ENCODE assay signal across 1 cellular context in genomic region chr16:89507834-89508590, GRCh38.
TF ChIP-seq lines count a peak whose summit lies in the region.

Gene SPG7 (plus strand): TSS chr16:89508403. CDS start chr16:89508418, 15 bp downstream.

TF ChIP-seq in HepG2, 621 proteins besides CTCF, POLR2A, EP300 and RAD21 (continued from another document and continues in another):
- TF ChIP-seq, protein P1, sequence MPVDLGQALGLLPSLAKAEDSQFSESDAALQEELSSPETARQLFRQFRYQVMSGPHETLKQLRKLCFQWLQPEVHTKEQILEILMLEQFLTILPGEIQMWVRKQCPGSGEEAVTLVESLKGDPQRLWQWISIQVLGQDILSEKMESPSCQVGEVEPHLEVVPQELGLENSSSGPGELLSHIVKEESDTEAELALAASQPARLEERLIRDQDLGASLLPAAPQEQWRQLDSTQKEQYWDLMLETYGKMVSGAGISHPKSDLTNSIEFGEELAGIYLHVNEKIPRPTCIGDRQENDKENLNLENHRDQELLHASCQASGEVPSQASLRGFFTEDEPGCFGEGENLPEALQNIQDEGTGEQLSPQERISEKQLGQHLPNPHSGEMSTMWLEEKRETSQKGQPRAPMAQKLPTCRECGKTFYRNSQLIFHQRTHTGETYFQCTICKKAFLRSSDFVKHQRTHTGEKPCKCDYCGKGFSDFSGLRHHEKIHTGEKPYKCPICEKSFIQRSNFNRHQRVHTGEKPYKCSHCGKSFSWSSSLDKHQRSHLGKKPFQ (CRISPR knock-in tag; IDR thresholded peaks at IDR 0.05; ENCODE audit: insufficient replicate concordance) = peak; percentile 49
- TF ChIP-seq PATZ1 (CRISPR knock-in tag; IDR thresholded peaks at IDR 0.05) (peak; percentile 73; the same call in 1 of the 2 replicates), LRRFIP1 (CRISPR knock-in tag; conservative IDR thresholded peaks at IDR 0.05) (no peak), TFDP1 (CRISPR knock-in tag; IDR thresholded peaks at IDR 0.05; ENCODE audit: borderline replicate concordance) (peak; percentile 88), CREM (IDR thresholded peaks at IDR 0.05) (no peak), CREM (CRISPR knock-in tag; IDR thresholded peaks at IDR 0.05) (no peak), JUND (CRISPR knock-in tag; IDR thresholded peaks at IDR 0.05) (peak; percentile 46; the same call in 1 of the 2 replicates), ZBED4 (CRISPR knock-in tag; IDR thresholded peaks at IDR 0.05; ENCODE audit: borderline replicate concordance) (peak; percentile 48; the same call in 1 of the 2 replicates), DMAP1 (CRISPR knock-in tag; IDR thresholded peaks at IDR 0.05) (peak; percentile 97), ZNF546 (CRISPR knock-in tag; conservative IDR thresholded peaks at IDR 0.05) (peak; percentile 97), ZNF382 (CRISPR knock-in tag; IDR thresholded peaks at IDR 0.05; ENCODE audit: borderline replicate concordance) (no peak), ELF4 (CRISPR knock-in tag; IDR thresholded peaks at IDR 0.05; ENCODE audit: borderline replicate concordance) (0 out of 2 replicates have a peak, but pooled peaks have one; percentile 73), TEAD3 (CRISPR knock-in tag; optimal IDR thresholded peaks at IDR 0.05; ENCODE audit: borderline replicate concordance) (no peak), ZNF431 (CRISPR knock-in tag; IDR thresholded peaks at IDR 0.05; ENCODE audit: borderline replicate concordance, low read depth) (peak; percentile 79; the same call in 1 of the 2 replicates), CEBPG (CRISPR knock-in tag; IDR thresholded peaks at IDR 0.05) (peak; percentile 2; the same call in 1 of the 2 replicates), NR2C2 (CRISPR knock-in tag; IDR thresholded peaks at IDR 0.05; ENCODE audit: borderline replicate concordance) (peak; percentile 68; the same call in 1 of the 2 replicates), PCBP1 (IDR thresholded peaks at IDR 0.05; ENCODE audit: borderline replicate concordance, low read depth, low read length) (0 out of 2 replicates have a peak, but pooled peaks have one; percentile 40), ZNF225 (CRISPR knock-in tag; IDR thresholded peaks at IDR 0.05) (peak; percentile 61), ZNF414 (CRISPR knock-in tag; IDR thresholded peaks at IDR 0.05) (peak; percentile 58; the same call in 1 of the 2 replicates), CBX2 (IDR thresholded peaks at IDR 0.05; ENCODE audit: low read depth, low read length) (no peak), CBX2 (CRISPR knock-in tag; IDR thresholded peaks at IDR 0.05; ENCODE audit: low read depth) (no peak), ZFAT (CRISPR knock-in tag; conservative IDR thresholded peaks at IDR 0.05) (peak; percentile 88)
- TF ChIP-seq, protein P2, sequence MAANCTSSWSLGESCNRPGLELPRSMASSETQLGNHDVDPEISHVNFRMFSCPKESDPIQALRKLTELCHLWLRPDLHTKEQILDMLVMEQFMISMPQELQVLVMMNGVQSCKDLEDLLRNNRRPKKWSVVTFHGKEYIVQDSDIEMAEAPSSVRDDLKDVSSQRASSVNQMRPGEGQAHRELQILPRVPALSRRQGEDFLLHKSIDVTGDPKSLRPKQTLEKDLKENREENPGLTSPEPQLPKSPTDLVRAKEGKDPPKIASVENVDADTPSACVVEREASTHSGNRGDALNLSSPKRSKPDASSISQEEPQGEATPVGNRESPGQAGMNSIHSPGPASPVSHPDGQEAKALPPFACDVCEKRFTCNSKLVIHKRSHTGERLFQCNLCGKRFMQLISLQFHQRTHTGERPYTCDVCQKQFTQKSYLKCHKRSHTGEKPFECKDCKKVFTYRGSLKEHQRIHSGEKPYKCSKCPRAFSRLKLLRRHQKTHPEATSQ (CRISPR knock-in tag; IDR thresholded peaks at IDR 0.05; ENCODE audit: borderline replicate concordance) = no peak; the same call in 1 of the 2 replicates
- TF ChIP-seq, protein P3, sequence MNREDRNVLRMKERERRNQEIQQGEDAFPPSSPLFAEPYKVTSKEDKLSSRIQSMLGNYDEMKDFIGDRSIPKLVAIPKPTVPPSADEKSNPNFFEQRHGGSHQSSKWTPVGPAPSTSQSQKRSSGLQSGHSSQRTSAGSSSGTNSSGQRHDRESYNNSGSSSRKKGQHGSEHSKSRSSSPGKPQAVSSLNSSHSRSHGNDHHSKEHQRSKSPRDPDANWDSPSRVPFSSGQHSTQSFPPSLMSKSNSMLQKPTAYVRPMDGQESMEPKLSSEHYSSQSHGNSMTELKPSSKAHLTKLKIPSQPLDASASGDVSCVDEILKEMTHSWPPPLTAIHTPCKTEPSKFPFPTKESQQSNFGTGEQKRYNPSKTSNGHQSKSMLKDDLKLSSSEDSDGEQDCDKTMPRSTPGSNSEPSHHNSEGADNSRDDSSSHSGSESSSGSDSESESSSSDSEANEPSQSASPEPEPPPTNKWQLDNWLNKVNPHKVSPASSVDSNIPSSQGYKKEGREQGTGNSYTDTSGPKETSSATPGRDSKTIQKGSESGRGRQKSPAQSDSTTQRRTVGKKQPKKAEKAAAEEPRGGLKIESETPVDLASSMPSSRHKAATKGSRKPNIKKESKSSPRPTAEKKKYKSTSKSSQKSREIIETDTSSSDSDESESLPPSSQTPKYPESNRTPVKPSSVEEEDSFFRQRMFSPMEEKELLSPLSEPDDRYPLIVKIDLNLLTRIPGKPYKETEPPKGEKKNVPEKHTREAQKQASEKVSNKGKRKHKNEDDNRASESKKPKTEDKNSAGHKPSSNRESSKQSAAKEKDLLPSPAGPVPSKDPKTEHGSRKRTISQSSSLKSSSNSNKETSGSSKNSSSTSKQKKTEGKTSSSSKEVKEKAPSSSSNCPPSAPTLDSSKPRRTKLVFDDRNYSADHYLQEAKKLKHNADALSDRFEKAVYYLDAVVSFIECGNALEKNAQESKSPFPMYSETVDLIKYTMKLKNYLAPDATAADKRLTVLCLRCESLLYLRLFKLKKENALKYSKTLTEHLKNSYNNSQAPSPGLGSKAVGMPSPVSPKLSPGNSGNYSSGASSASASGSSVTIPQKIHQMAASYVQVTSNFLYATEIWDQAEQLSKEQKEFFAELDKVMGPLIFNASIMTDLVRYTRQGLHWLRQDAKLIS (CRISPR knock-in tag; IDR thresholded peaks at IDR 0.05) = peak; percentile 71; the same call in 1 of the 2 replicates
- TF ChIP-seq, protein P4, sequence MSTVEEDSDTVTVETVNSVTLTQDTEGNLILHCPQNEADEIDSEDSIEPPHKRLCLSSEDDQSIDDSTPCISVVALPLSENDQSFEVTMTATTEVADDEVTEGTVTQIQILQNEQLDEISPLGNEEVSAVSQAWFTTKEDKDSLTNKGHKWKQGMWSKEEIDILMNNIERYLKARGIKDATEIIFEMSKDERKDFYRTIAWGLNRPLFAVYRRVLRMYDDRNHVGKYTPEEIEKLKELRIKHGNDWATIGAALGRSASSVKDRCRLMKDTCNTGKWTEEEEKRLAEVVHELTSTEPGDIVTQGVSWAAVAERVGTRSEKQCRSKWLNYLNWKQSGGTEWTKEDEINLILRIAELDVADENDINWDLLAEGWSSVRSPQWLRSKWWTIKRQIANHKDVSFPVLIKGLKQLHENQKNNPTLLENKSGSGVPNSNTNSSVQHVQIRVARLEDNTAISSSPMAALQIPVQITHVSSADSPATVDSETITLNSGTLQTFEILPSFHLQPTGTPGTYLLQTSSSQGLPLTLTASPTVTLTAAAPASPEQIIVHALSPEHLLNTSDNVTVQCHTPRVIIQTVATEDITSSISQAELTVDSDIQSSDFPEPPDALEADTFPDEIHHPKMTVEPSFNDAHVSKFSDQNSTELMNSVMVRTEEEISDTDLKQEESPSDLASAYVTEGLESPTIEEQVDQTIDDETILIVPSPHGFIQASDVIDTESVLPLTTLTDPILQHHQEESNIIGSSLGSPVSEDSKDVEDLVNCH (CRISPR knock-in tag; IDR thresholded peaks at IDR 0.05) = peak; percentile 16; the same call in 1 of the 2 replicates
- TF ChIP-seq, protein P5, sequence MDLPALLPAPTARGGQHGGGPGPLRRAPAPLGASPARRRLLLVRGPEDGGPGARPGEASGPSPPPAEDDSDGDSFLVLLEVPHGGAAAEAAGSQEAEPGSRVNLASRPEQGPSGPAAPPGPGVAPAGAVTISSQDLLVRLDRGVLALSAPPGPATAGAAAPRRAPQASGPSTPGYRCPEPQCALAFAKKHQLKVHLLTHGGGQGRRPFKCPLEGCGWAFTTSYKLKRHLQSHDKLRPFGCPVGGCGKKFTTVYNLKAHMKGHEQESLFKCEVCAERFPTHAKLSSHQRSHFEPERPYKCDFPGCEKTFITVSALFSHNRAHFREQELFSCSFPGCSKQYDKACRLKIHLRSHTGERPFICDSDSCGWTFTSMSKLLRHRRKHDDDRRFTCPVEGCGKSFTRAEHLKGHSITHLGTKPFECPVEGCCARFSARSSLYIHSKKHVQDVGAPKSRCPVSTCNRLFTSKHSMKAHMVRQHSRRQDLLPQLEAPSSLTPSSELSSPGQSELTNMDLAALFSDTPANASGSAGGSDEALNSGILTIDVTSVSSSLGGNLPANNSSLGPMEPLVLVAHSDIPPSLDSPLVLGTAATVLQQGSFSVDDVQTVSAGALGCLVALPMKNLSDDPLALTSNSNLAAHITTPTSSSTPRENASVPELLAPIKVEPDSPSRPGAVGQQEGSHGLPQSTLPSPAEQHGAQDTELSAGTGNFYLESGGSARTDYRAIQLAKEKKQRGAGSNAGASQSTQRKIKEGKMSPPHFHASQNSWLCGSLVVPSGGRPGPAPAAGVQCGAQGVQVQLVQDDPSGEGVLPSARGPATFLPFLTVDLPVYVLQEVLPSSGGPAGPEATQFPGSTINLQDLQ (CRISPR knock-in tag; IDR thresholded peaks at IDR 0.05) = peak; percentile 95
